ENCODE assay signal across 8 cellular contexts in genomic region chr14:101760138-101761011, GRCh38. TPM values are rescaled to one million over a fixed set of nuclear protein-coding genes. Genes with fewer than 3 reads are reported as not detected.
DNase-seq lines count a peak whose midpoint lies in the region; ATAC-seq, FAIRE-seq and TF ChIP-seq lines count a peak whose summit lies in the region.

No MANE protein-coding gene starts in this region.

- H3K4me3 ChIP-seq in adipocyte (ENCODE audit: low read length) (peak overlapping the region; percentile 65), pancreas (peak overlapping the region in 2 of 4 donors; percentile 84 to 87), thymus (ENCODE audit: low read length) (peak overlapping the region; percentile 60)

- H3K9me3 ChIP-seq in adipocyte (ENCODE audit: control insufficient read depth, low read length) (no peaks in the 10 kb centered on the region), pancreas (no peaks in the 10 kb centered on the region), thymus (ENCODE audit: control insufficient read depth) (no peaks in the 10 kb centered on the region)

- peak; percentile 52 for ATAC-seq in HG02763 (IDR thresholded peaks at IDR 0.05; ENCODE audit: unreplicated experiment)
- ATAC-seq in Right ventricle myocardium superior (ENCODE audit: poor library complexity), result peak; percentile 89
- peak; percentile 82 to 89 (median 84) for ATAC-seq in pancreas

- H3K27ac ChIP-seq in pancreas (peak overlapping the region in 3 of 4 donors; percentile 37 to 87 (median 69)), thymus (ENCODE audit: low read depth) (peak overlapping the region; percentile 90)

- peak; percentile 34 for FAIRE-seq in pancreas (lab: Jason Lieb, UNC)

- peaks cover 6% of the 10 kb centered on the region for H3K27me3 ChIP-seq in adipocyte (replicated peaks; ENCODE audit: control insufficient read depth, insufficient read depth, low read length)
- H3K27me3 ChIP-seq in pancreas, result no peaks in the 10 kb centered on the region
- H3K27me3 ChIP-seq in thymus (ENCODE audit: control insufficient read depth, insufficient read depth), result peaks cover 11% of the 10 kb centered on the region

- H3K4me1 ChIP-seq in adipocyte (ENCODE audit: control insufficient read depth, insufficient read depth, low read length), result peaks cover 9% of the 10 kb centered on the region
- peaks cover 3 to 9% (median 6%) of the 10 kb centered on the region in 3 donors for H3K4me1 ChIP-seq in pancreas
- H3K4me1 ChIP-seq in thymus (ENCODE audit: control insufficient read depth, insufficient read depth, low read length), result peaks cover 5% of the 10 kb centered on the region

- H3K36me3 ChIP-seq in adipocyte (ENCODE audit: control insufficient read depth, insufficient read depth, low read length, severe bottlenecking) (no peaks in the 10 kb centered on the region), pancreas (no peaks in the 10 kb centered on the region), thymus (ENCODE audit: control insufficient read depth, insufficient read depth) (no peaks in the 10 kb centered on the region)

- intact Hi-C loops in Right ventricle myocardium superior (cut with DNase I), result no loop called here
- intact Hi-C loops in pancreas (cut with DNase I), result no loop called here

- DNase-seq in GM03348 (ENCODE audit: low spot score) (peak; percentile 98), NCI-H146 (lab: John Stamatoyannopoulos, UW) (peak; percentile 95), T follicular helper cell (ENCODE audit: low read depth) (peak; percentile 98), adipocyte (ENCODE audit: low read depth) (peak; percentile 100), Right ventricle myocardium superior (peak; percentile 98), pancreas (peak; percentile 97 to 99 (median 99))

- 1 to 2% methylated on average over 41 to 62 of the region's 63 CpGs for WGBS in pancreas, 2 donors
- 4% methylated on average over 63 of the region's 63 CpGs for WGBS in thymus

- no peak for TF ChIP-seq CTCF in pancreas (IDR thresholded peaks at IDR 0.05)

- no peak overlapping the region for H3K9ac ChIP-seq in adipocyte (ENCODE audit: low read length)

RNA-seq across cellular contexts. Expression of gene PPP2R5C, which starts 1.1 kb away (rescaled TPM):
- 169 TPM for total RNA-seq in Right ventricle myocardium superior
- total RNA-seq in pancreas, result 10 to 100 TPM; 49.8 to 76.1 (median 62.6) TPM
- 10 to 100 TPM; 41.6 to 47.5 TPM for polyA plus RNA-seq in pancreas
- 144 TPM for polyA plus RNA-seq in thymus
